Comparison of ENCODE assay signal across 2 cellular contexts in genomic region chr7:142905759-142906158, GRCh38.
A peak's percentile ranks its signal among the peaks of the same experiment; 100 is the strongest.
TF ChIP-seq lines count a peak whose summit lies in the region.

No MANE protein-coding gene starts in this region.

TF ChIP-seq in A549, 52 proteins besides CTCF, POLR2A, EP300 and RAD21:
- TF ChIP-seq ZC3H11A (IDR thresholded peaks at IDR 0.05): no peak
- no peak for TF ChIP-seq HES2 (IDR thresholded peaks at IDR 0.05)
- TF ChIP-seq FOSB (CRISPR knock-in tag; IDR thresholded peaks at IDR 0.05): no peak
- no peak for TF ChIP-seq TFCP2L1 (CRISPR knock-in tag; IDR thresholded peaks at IDR 0.05)
- peak; percentile 18 for TF ChIP-seq ZFP36 (IDR thresholded peaks at IDR 0.05; ENCODE audit: borderline replicate concordance, partially characterized antibody)
- no peak for TF ChIP-seq ZSCAN20 (CRISPR knock-in tag; IDR thresholded peaks at IDR 0.05)
- TF ChIP-seq REST (IDR thresholded peaks at IDR 0.05): no peak
- TF ChIP-seq HOXB13 (CRISPR knock-in tag; IDR thresholded peaks at IDR 0.05; ENCODE audit: low read depth): no peak

TF ChIP-seq in GM12878, 131 proteins besides CTCF, POLR2A, EP300 and RAD21:
- TF ChIP-seq TCF12 (IDR thresholded peaks at IDR 0.05; ENCODE audit: low read depth, low read length) (no peak), ZNF592 (IDR thresholded peaks at IDR 0.05) (no peak), NKRF (conservative IDR thresholded peaks at IDR 0.05) (no peak), E2F8 (IDR thresholded peaks at IDR 0.05; ENCODE audit: low read depth, partially characterized antibody) (no peak), EED (IDR thresholded peaks at IDR 0.05; ENCODE audit: low read depth) (no peak), MLLT1 (IDR thresholded peaks at IDR 0.05) (no peak), USF2 (IDR thresholded peaks at IDR 0.05; ENCODE audit: borderline replicate concordance, low read depth, low read length) (no peak), BCLAF1 (IDR thresholded peaks at IDR 0.05) (no peak), KDM1A (IDR thresholded peaks at IDR 0.05; ENCODE audit: borderline replicate concordance) (no peak), E2F4 (IDR thresholded peaks at IDR 0.05; ENCODE audit: low read depth, low read length) (no peak), POLR2AphosphoS2 (IDR thresholded peaks at IDR 0.05; ENCODE audit: low read depth, low read length) (no peak), ZZZ3 (IDR thresholded peaks at IDR 0.05; ENCODE audit: control insufficient read depth, insufficient read length, low read depth) (no peak), TCF3 (IDR thresholded peaks at IDR 0.05; ENCODE audit: borderline replicate concordance, insufficient read depth, low read depth, low read length) (no peak), TAF1 (IDR thresholded peaks at IDR 0.05; ENCODE audit: borderline replicate concordance, low read depth, low read length) (no peak), GABPA (IDR thresholded peaks at IDR 0.05; ENCODE audit: low read depth) (no peak), ZBTB4 (CRISPR knock-in tag; IDR thresholded peaks at IDR 0.05) (no peak), LARP7 (IDR thresholded peaks at IDR 0.05) (no peak), NFYA (IDR thresholded peaks at IDR 0.05; ENCODE audit: borderline replicate concordance, low read depth, low read length) (no peak), YBX1 (IDR thresholded peaks at IDR 0.05) (no peak)
TF ChIP-seq in GM12878: peak in this region for 0.
